In genomic region chr14:56100556-56100955, GRCh38 we compare ENCODE assay signal across 18 cellular contexts.
"Had no signal": no experiment of that assay in that cellular context is flagged by ENCODE, and none has a peak within 500 bp of the region (broad histone marks: within the 10 kb centered on the region; RNA-seq: fewer than 3 reads in every experiment).

No MANE protein-coding gene starts in this region.

- H3K36me3 ChIP-seq: suprapubic skin had no signal

- DNase-seq: activated CD4-positive, alpha-beta T cell treated with anti-CD3 and anti-CD28 coated beads for 1 hour; activated CD4-positive, alpha-beta T cell treated with anti-CD3 and anti-CD28 coated beads, Interleukin-2, amount 50 U/mL, for 48 hours; activated CD8-positive, alpha-beta memory T cell treated with anti-CD3 and anti-CD28 coated beads, Interleukin-2, amount 10 ng/mL, durations not matched to agents 7 days and 5 days; activated effector memory CD4-positive, alpha-beta T cell treated with Interleukin-2 at 50 U/mL for 16 hours; activated naive CD8-positive, alpha-beta T cell treated with anti-CD3 and anti-CD28 coated beads, Interleukin-2, amount 10 ng/mL, durations not matched to agents 7 days and 5 days; activated T-cell treated with anti-CD3 and anti-CD28 coated beads, Interleukin-2, amount 50 U/mL, for 24 hours; central memory CD4-positive, alpha-beta T cell; cortex of kidney; effector memory CD8-positive, alpha-beta T cell; glutamatergic neuron; mammary epithelial cell; nephron progenitor cell; stimulated activated CD4-positive, alpha-beta T cell treated with anti-CD3 and anti-CD28 coated beads, Interleukin-4, amount 100 ng/mL, for 1 hour; stimulated activated CD8-positive, alpha-beta memory T cell treated with anti-CD3 and anti-CD28 coated beads, Interleukin-4, amount 100 ng/mL, for 48 hours; stimulated activated naive CD8-positive, alpha-beta T cell treated with anti-CD3 and anti-CD28 coated beads, Interleukin-15, Interleukin-2, amounts not matched to agents 100 U/mL and 50 U/mL, for 24 hours had no signal

- H3K4me1 ChIP-seq: suprapubic skin had no signal

- H3K4me3 ChIP-seq: suprapubic skin had no signal

- H3K27me3 ChIP-seq: suprapubic skin had no signal

- H3K36me3 Mint-ChIP-seq: activated CD8-positive, alpha-beta memory T cell treated with anti-CD3 and anti-CD28 coated beads, Interleukin-2, amount 10 ng/mL, durations not matched to agents 7 days and 5 days; activated naive CD8-positive, alpha-beta T cell treated with anti-CD3 and anti-CD28 coated beads, Interleukin-2, amount 10 ng/mL, durations not matched to agents 7 days and 5 days had no signal

- H3K27ac ChIP-seq: epithelial cell of prostate, suprapubic skin had no signal

- ATAC-seq: activated CD8-positive, alpha-beta memory T cell treated with anti-CD3 and anti-CD28 coated beads, Interleukin-2, amount 10 ng/mL, durations not matched to agents 7 days and 5 days; effector memory CD8-positive, alpha-beta T cell; left lobe of liver; stimulated activated naive CD8-positive, alpha-beta T cell treated with anti-CD3 and anti-CD28 coated beads, Interleukin-15, Interleukin-2, amounts not matched to agents 100 U/mL and 50 U/mL, for 24 hours had no signal

- H3K9me3 ChIP-seq: suprapubic skin had no signal

- H3K27ac Mint-ChIP-seq: activated CD8-positive, alpha-beta memory T cell treated with anti-CD3 and anti-CD28 coated beads, Interleukin-2, amount 10 ng/mL, durations not matched to agents 7 days and 5 days; activated naive CD8-positive, alpha-beta T cell treated with anti-CD3 and anti-CD28 coated beads, Interleukin-2, amount 10 ng/mL, durations not matched to agents 7 days and 5 days; activated T-cell treated with anti-CD3 and anti-CD28 coated beads, Interleukin-2, amount 50 U/mL, for 24 hours; effector memory CD8-positive, alpha-beta T cell; nephron progenitor cell had no signal

- H3K4me3 Mint-ChIP-seq: activated CD8-positive, alpha-beta memory T cell treated with anti-CD3 and anti-CD28 coated beads, Interleukin-2, amount 10 ng/mL, durations not matched to agents 7 days and 5 days; activated naive CD8-positive, alpha-beta T cell treated with anti-CD3 and anti-CD28 coated beads, Interleukin-2, amount 10 ng/mL, durations not matched to agents 7 days and 5 days; activated T-cell treated with anti-CD3 and anti-CD28 coated beads, Interleukin-2, amount 50 U/mL, for 24 hours; effector memory CD8-positive, alpha-beta T cell; nephron progenitor cell had no signal

- H3K9me3 Mint-ChIP-seq: activated naive CD8-positive, alpha-beta T cell treated with anti-CD3 and anti-CD28 coated beads, Interleukin-2, amount 10 ng/mL, durations not matched to agents 7 days and 5 days; activated T-cell treated with anti-CD3 and anti-CD28 coated beads, Interleukin-2, amount 50 U/mL, for 24 hours; effector memory CD8-positive, alpha-beta T cell had no signal

- H3K4me1 Mint-ChIP-seq: activated CD8-positive, alpha-beta memory T cell treated with anti-CD3 and anti-CD28 coated beads, Interleukin-2, amount 10 ng/mL, durations not matched to agents 7 days and 5 days; activated naive CD8-positive, alpha-beta T cell treated with anti-CD3 and anti-CD28 coated beads, Interleukin-2, amount 10 ng/mL, durations not matched to agents 7 days and 5 days had no signal
